13 cellular contexts compared by ENCODE assay signal in genomic region chr7:55053651-55054226, GRCh38. TPM values are rescaled to one million over a fixed set of nuclear protein-coding genes. Genes with fewer than 3 reads are reported as not detected.
DNase-seq lines count a peak whose midpoint lies in the region; ATAC-seq, FAIRE-seq and TF ChIP-seq lines count a peak whose summit lies in the region.
"Had no signal": no experiment of that assay in that cellular context is flagged by ENCODE, and none has a peak within 500 bp of the region (broad histone marks: within the 10 kb centered on the region; RNA-seq: fewer than 3 reads in every experiment).

No MANE protein-coding gene starts in this region.

- H3K27ac ChIP-seq in heart right ventricle (peak overlapping the region in 7 of 10 donors; percentile 1 to 52 (median 47)), fibroblast of lung (ENCODE audit: insufficient read depth, low read length) (peak overlapping the region; percentile 5), aorta (ENCODE audit: low read depth in 1 of 2, low read length in 2 of 2) (peak overlapping the region; percentile 29 to 73)

- peaks cover 70% of the 10 kb centered on the region for H3K4me1 Mint-ChIP-seq in osteocyte (ENCODE audit: unreplicated experiment)

- no peak for FAIRE-seq in GM12891 (lab: Jason Lieb, UNC)
- FAIRE-seq: A204.1 had no signal

- H3K9me3 ChIP-seq in heart right ventricle: no peaks in the 10 kb centered on the region
- no peaks in the 10 kb centered on the region for H3K9me3 ChIP-seq in fibroblast of lung (ENCODE audit: control insufficient read depth, insufficient read depth, low read depth, low read length)
- no peaks in the 10 kb centered on the region for H3K9me3 ChIP-seq in aorta (ENCODE audit: control insufficient read depth, low read length)

- no peak overlapping the region for H2AFZ ChIP-seq in fibroblast of lung (ENCODE audit: low read length)

- H3K9ac ChIP-seq in fibroblast of lung (ENCODE audit: insufficient read depth, low read length): no peak overlapping the region

- no peaks in the 10 kb centered on the region for H3K9me3 Mint-ChIP-seq in osteocyte (ENCODE audit: unreplicated experiment)
- H3K9me3 Mint-ChIP-seq: activated T-helper 1 cell treated with anti-CD3 and anti-CD28 coated beads, Interleukin-12 subunit alpha, Interleukin-12 subunit beta, Interleukin-2, Interleukin-4 antibody, amounts not matched to agents 30 ng/mL and 10 ng/mL and 1 ng/mL, durations not matched to agents 14 hours and 24 hours and 36 hours had no signal

- H3K79me2 ChIP-seq in fibroblast of lung (ENCODE audit: control insufficient read depth, insufficient read depth, low read length): peaks cover 95% of the 10 kb centered on the region

- intact Hi-C loops in heart right ventricle (cut with DNase I) (loop anchor here in 1 of 10 donors (10.0 kb wide), 1 partner anchor 201 kb away; no protein-coding TSS in a partner anchor), Right ventricle myocardium superior (cut with DNase I) (no loop called here), aorta (cut with DNase I) (loop anchor here in 1 of 2 donors (5.0 to 10.0 kb wide), 2 partner anchors 36 to 201 kb away; partner anchors contain the start of gene EGFR)

- H3K27ac Mint-ChIP-seq in osteocyte (ENCODE audit: unreplicated experiment): peak overlapping the region; percentile 70
- H3K27ac Mint-ChIP-seq: activated T-helper 1 cell treated with anti-CD3 and anti-CD28 coated beads, Interleukin-12 subunit alpha, Interleukin-12 subunit beta, Interleukin-2, Interleukin-4 antibody, amounts not matched to agents 30 ng/mL and 10 ng/mL and 1 ng/mL, durations not matched to agents 14 hours and 24 hours and 36 hours had no signal

- H3K36me3 ChIP-seq in heart right ventricle: no peaks in the 10 kb centered on the region
- H3K36me3 ChIP-seq in fibroblast of lung (ENCODE audit: control insufficient read depth, insufficient read depth, low read length): no peaks in the 10 kb centered on the region
- no peaks in the 10 kb centered on the region for H3K36me3 ChIP-seq in aorta (ENCODE audit: control insufficient read depth in 1 of 2, insufficient read depth in 2 of 2, low read length in 1 of 2)

- no peak for TF ChIP-seq CTCF in heart right ventricle (IDR thresholded peaks at IDR 0.05)
- TF ChIP-seq CTCF in fibroblast of lung (conservative IDR thresholded peaks at IDR 0.05 in 1 of 2, IDR thresholded peaks at IDR 0.05 in 1 of 2; ENCODE audit: low read depth in 1 of 2, low read length in 2 of 2): no peak
- TF ChIP-seq CTCF in osteocyte (IDR thresholded peaks at IDR 0.05): no peak

- no peak overlapping the region for H3K4me2 ChIP-seq in fibroblast of lung (ENCODE audit: extremely low read depth, insufficient read depth, low read length)

- TF ChIP-seq POLR2A in GM12891 (IDR thresholded peaks at IDR 0.05; ENCODE audit: low read depth, low read length): no peak

- H3K27me3 ChIP-seq in heart right ventricle (no peaks in the 10 kb centered on the region), fibroblast of lung (ENCODE audit: control insufficient read depth, insufficient read depth, low read length) (no peaks in the 10 kb centered on the region), aorta (ENCODE audit: control insufficient read depth in 1 of 2, insufficient read depth in 2 of 2, low read length in 1 of 2) (no peaks in the 10 kb centered on the region)

- peaks cover 8% of the 10 kb centered on the region for H3K36me3 Mint-ChIP-seq in osteocyte (ENCODE audit: unreplicated experiment)

- H3K4me3 ChIP-seq in heart right ventricle: no peak overlapping the region
- H3K4me3 ChIP-seq in fibroblast of lung (replicated peaks in 1 of 4; ENCODE audit: control extremely low read depth in 1 of 4, insufficient read depth in 1 of 4, low read depth in 3 of 4, low read length in 4 of 4): no peak overlapping the region
- no peak overlapping the region for H3K4me3 ChIP-seq in aorta (ENCODE audit: low read length in 2 of 2)

- DNase-seq in heart right ventricle: no peak
- no peak for DNase-seq in Right ventricle myocardium superior
- peak in 1 of 2 donors; percentile 54 for DNase-seq in fibroblast of lung (ENCODE audit: low read depth in 2 of 2)
- DNase-seq in osteocyte (ENCODE audit: extremely low spot score, unreplicated experiment): no peak
- peak in 1 of 2 donors; percentile 48 for DNase-seq in aorta
- DNase-seq in GM12891 (ENCODE audit: insufficient read length, low spot score): no peak
- no peak for DNase-seq in T-helper 1 cell
- DNase-seq in DMS153 (lab: John Stamatoyannopoulos, UW): no peak
- DNase-seq: activated CD4-positive, alpha-beta T cell treated with anti-CD3 and anti-CD28 coated beads for 48 hours; Karpas-422; NCI-H2081 treated with DMSO at 0.1 percent for 48 hours had no signal

- H3K27me3 Mint-ChIP-seq in osteocyte (ENCODE audit: unreplicated experiment): no peaks in the 10 kb centered on the region

- H3K4me3 Mint-ChIP-seq in osteocyte (ENCODE audit: unreplicated experiment): no peak overlapping the region
- H3K4me3 Mint-ChIP-seq: activated T-helper 1 cell treated with anti-CD3 and anti-CD28 coated beads, Interleukin-12 subunit alpha, Interleukin-12 subunit beta, Interleukin-2, Interleukin-4 antibody, amounts not matched to agents 30 ng/mL and 10 ng/mL and 1 ng/mL, durations not matched to agents 14 hours and 24 hours and 36 hours had no signal

- ATAC-seq in heart right ventricle (peak in 6 of 8 donors; percentile 26 to 50 (median 37)), Right ventricle myocardium superior (ENCODE audit: poor library complexity) (no peak), aorta (ENCODE audit: low FRiP score) (no peak)

- 70 to 79% methylated on average over 17 of the region's 17 CpGs for WGBS in heart right ventricle, 2 donors
- WGBS in aorta, 2 donors: 53 to 55% methylated on average over 17 of the region's 17 CpGs

- H3K4me1 ChIP-seq in heart right ventricle (peaks cover 0 to 49% (median 28%) of the 10 kb centered on the region in 9 donors), fibroblast of lung (ENCODE audit: control insufficient read depth, extremely low read depth, insufficient read depth, low read length) (peaks cover 42% of the 10 kb centered on the region), aorta (ENCODE audit: control insufficient read depth in 1 of 2, insufficient read depth in 2 of 2, low read length in 2 of 2) (peaks cover 0 to 8% of the 10 kb centered on the region in 2 donors)

- no peaks in the 10 kb centered on the region for H4K20me1 ChIP-seq in fibroblast of lung (ENCODE audit: control insufficient read depth, extremely low read depth, insufficient read depth, low read length)

TF ChIP-seq in GM12891, 5 proteins besides CTCF, POLR2A, EP300 and RAD21:
- no peak for TF ChIP-seq PAX5 (IDR thresholded peaks at IDR 0.05; ENCODE audit: insufficient read depth, low read length, severe bottlenecking)
- no peak for TF ChIP-seq TAF1 (IDR thresholded peaks at IDR 0.05; ENCODE audit: low read depth, low read length)
- TF ChIP-seq POU2F2 (IDR thresholded peaks at IDR 0.05; ENCODE audit: low read depth, low read length): no peak
- no peak for TF ChIP-seq SPI1 (IDR thresholded peaks at IDR 0.05; ENCODE audit: low read depth, low read length)
- TF ChIP-seq POLR2AphosphoS5 (IDR thresholded peaks at IDR 0.05; ENCODE audit: low read depth, low read length): no peak

RNA-seq across cellular contexts. Expression of gene EGFR, which starts 34.9 kb away (rescaled TPM):
- total RNA-seq in heart right ventricle (10 to 100 TPM in 5 of 10 donors, 1 to 10 TPM in 5; 5.0 to 13.5 (median 9.2) TPM), Right ventricle myocardium superior (10.1 TPM), fibroblast of lung (36.0 and 55.3 TPM in 2 replicates), osteocyte (56.2 and 56.5 TPM in 2 replicates), aorta (10 to 100 TPM; 70.5 to 72.4 TPM)
- polyA plus RNA-seq in heart right ventricle (1 to 10 TPM; 1.9 to 4.2 TPM), fibroblast of lung (62.7 and 62.8 TPM in 2 replicates), aorta (10 to 100 TPM in 1 of 2 donors, 1 to 10 TPM in 1; 3.0 to 11.3 TPM)
- polyA plus RNA-seq in fibroblast of lung (2012): 39.9 and 51.2 TPM in 2 replicates
- polyA minus RNA-seq in fibroblast of lung (ENCODE audit: low replicate concordance): 205 and 211 TPM in 2 replicates
- polyA plus RNA-seq in GM12891 (2012; ENCODE audit: low read depth, missing spikeins): 0.05 TPM

Comparison
In these comparisons a context has a peak if more than half of its experiments do, and no peak if none do; other contexts are left out.
1. ATAC-seq: peak in heart right ventricle (6 of 8); none in Right ventricle myocardium superior (single experiment) and aorta (single experiment).
2. Peak in every context shown above with its lines, with median percentiles within 50 percentile points of each other: H3K27ac ChIP-seq.